Comparison of ENCODE assay signal across 8 cellular contexts in genomic region chr10:79446451-79447020, GRCh38. TPM values are rescaled to one million over a fixed set of nuclear protein-coding genes. Genes with fewer than 3 reads are reported as not detected.
DNase-seq lines count a peak whose midpoint lies in the region; ATAC-seq, FAIRE-seq and TF ChIP-seq lines count a peak whose summit lies in the region.

No MANE protein-coding gene starts in this region.

- H3K4me3 ChIP-seq in pancreas: peak overlapping the region; percentile 18 to 93 (median 88)
- no peak overlapping the region for H3K4me3 ChIP-seq in MM.1S (ENCODE audit: low read length)

- no peaks in the 10 kb centered on the region for H4K20me1 ChIP-seq in MM.1S (ENCODE audit: insufficient read depth, low read length)

- no peaks in the 10 kb centered on the region for H3K79me2 ChIP-seq in MM.1S (ENCODE audit: low read length)

- WGBS in pancreas, 2 donors: 5% methylated on average over 33 to 35 of the region's 35 CpGs

- intact Hi-C loops in Right ventricle myocardium inferior (cut with DNase I) (loop anchor here (5.0 kb wide), 1 partner anchor 64 kb away; no protein-coding TSS in a partner anchor), pancreas (cut with DNase I) (no loop called here)

- no peak for FAIRE-seq in pancreas (lab: Jason Lieb, UNC)

- H3K27ac ChIP-seq in pancreas (peak overlapping the region in 2 of 4 donors; percentile 17 to 41), MM.1S (ENCODE audit: low read length) (no peak overlapping the region)

- H3K9ac ChIP-seq in MM.1S (ENCODE audit: low read length): no peak overlapping the region

- H3K4me2 ChIP-seq in MM.1S (ENCODE audit: low read depth, low read length): no peak overlapping the region

- H2AFZ ChIP-seq in MM.1S (ENCODE audit: low read length): no peak overlapping the region

- H3K36me3 ChIP-seq in pancreas: no peaks in the 10 kb centered on the region
- H3K36me3 ChIP-seq in MM.1S (replicated peaks; ENCODE audit: insufficient read depth, low read length): no peaks in the 10 kb centered on the region

- no peaks in the 10 kb centered on the region for H3K9me2 ChIP-seq in MM.1S (replicated peaks; ENCODE audit: insufficient read depth, low read length)

- H3F3A ChIP-seq in MM.1S (ENCODE audit: insufficient read depth, low read length): 0 out of 2 replicates have a peak, but pooled peaks cover 4% of the 10 kb centered on the region

- no peaks in the 10 kb centered on the region for H3K36me3 Mint-ChIP-seq in activated T-cell treated with anti-CD3 and anti-CD28 coated beads, Interleukin-2, amount 50 U/mL, for 24 hours (ENCODE audit: low read depth)

- ATAC-seq in Right ventricle myocardium inferior (peak; percentile 3), pancreas (peak; percentile 11 to 19 (median 14)), GM21576 (IDR thresholded peaks at IDR 0.05; ENCODE audit: unreplicated experiment) (no peak)

- DNase-seq in activated T-cell treated with anti-CD3 and anti-CD28 coated beads for 1 hour (ENCODE audit: low read depth): peak; percentile 20
- no peak for DNase-seq in activated T-cell treated with anti-CD3 and anti-CD28 coated beads, Interleukin-2, amount 50 U/mL, for 48 hours
- no peak for DNase-seq in activated T-cell treated with anti-CD3 and anti-CD28 coated beads, Interleukin-2, amount 50 U/mL, for 24 hours
- peak; percentile 85 for DNase-seq in Right ventricle myocardium inferior (ENCODE audit: missing footprints)
- DNase-seq in pancreas: peak; percentile 67 to 91 (median 82)
- DNase-seq in MM.1S: no peak
- DNase-seq in NCI-H1105 (lab: John Stamatoyannopoulos, UW): no peak

- H3K4me1 Mint-ChIP-seq in activated T-cell treated with anti-CD3 and anti-CD28 coated beads, Interleukin-2, amount 50 U/mL, for 24 hours (ENCODE audit: low read depth): peaks cover 27% of the 10 kb centered on the region

- no peaks in the 10 kb centered on the region for H3K9me3 Mint-ChIP-seq in activated T-cell treated with anti-CD3 and anti-CD28 coated beads, Interleukin-2, amount 50 U/mL, for 24 hours

- no peaks in the 10 kb centered on the region for H3K27me3 ChIP-seq in pancreas
- H3K27me3 ChIP-seq in MM.1S (replicated peaks; ENCODE audit: insufficient read depth, low read length): no peaks in the 10 kb centered on the region

- H3K4me1 ChIP-seq in pancreas: peaks cover 0 to 8% (median 0%) of the 10 kb centered on the region in 3 donors
- peaks cover 4% of the 10 kb centered on the region; the same call in 1 of the 2 replicates for H3K4me1 ChIP-seq in MM.1S (ENCODE audit: low read length)

- no peak overlapping the region for H3K27ac Mint-ChIP-seq in activated T-cell treated with anti-CD3 and anti-CD28 coated beads, Interleukin-2, amount 50 U/mL, for 24 hours

- peak overlapping the region; percentile 23 for H3K4me3 Mint-ChIP-seq in activated T-cell treated with anti-CD3 and anti-CD28 coated beads, Interleukin-2, amount 50 U/mL, for 24 hours

- peaks cover 18% of the 10 kb centered on the region for H3K27me3 Mint-ChIP-seq in activated T-cell treated with anti-CD3 and anti-CD28 coated beads, Interleukin-2, amount 50 U/mL, for 24 hours

- H3K9me3 ChIP-seq in pancreas (no peaks in the 10 kb centered on the region), MM.1S (replicated peaks; ENCODE audit: insufficient read depth, low read length) (no peaks in the 10 kb centered on the region)

- no peak for TF ChIP-seq CTCF in pancreas (IDR thresholded peaks at IDR 0.05)
- no peak for TF ChIP-seq CTCF in MM.1S (IDR thresholded peaks at IDR 0.05; ENCODE audit: low read length)

RNA-seq across cellular contexts. Expression of gene ZCCHC24, which starts 1.1 kb away (rescaled TPM):
- 60.1 TPM for total RNA-seq in Right ventricle myocardium inferior
- 10 to 100 TPM in 1 of 6 donors, 1 to 10 TPM in 5; 3.5 to 13.2 (median 6.9) TPM for total RNA-seq in pancreas
- polyA plus RNA-seq in pancreas: 10 to 100 TPM in 1 of 2 donors, 1 to 10 TPM in 1; 6.6 to 10.4 TPM

Comparison
In these comparisons a context has a peak if more than half of its experiments do, and no peak if none do; other contexts are left out.
1. DNase-seq: peak in activated T-cell treated with anti-CD3 and anti-CD28 coated beads for 1 hour (single experiment), Right ventricle myocardium inferior (single experiment) and pancreas (6 of 6); none in activated T-cell treated with anti-CD3 and anti-CD28 coated beads, Interleukin-2, amount 50 U/mL, for 48 hours (0 of 2), activated T-cell treated with anti-CD3 and anti-CD28 coated beads, Interleukin-2, amount 50 U/mL, for 24 hours (single experiment), MM.1S (single experiment) and NCI-H1105 (single experiment).